ENCODE assay signal across 9 cellular contexts in the genomic region with DNA sequence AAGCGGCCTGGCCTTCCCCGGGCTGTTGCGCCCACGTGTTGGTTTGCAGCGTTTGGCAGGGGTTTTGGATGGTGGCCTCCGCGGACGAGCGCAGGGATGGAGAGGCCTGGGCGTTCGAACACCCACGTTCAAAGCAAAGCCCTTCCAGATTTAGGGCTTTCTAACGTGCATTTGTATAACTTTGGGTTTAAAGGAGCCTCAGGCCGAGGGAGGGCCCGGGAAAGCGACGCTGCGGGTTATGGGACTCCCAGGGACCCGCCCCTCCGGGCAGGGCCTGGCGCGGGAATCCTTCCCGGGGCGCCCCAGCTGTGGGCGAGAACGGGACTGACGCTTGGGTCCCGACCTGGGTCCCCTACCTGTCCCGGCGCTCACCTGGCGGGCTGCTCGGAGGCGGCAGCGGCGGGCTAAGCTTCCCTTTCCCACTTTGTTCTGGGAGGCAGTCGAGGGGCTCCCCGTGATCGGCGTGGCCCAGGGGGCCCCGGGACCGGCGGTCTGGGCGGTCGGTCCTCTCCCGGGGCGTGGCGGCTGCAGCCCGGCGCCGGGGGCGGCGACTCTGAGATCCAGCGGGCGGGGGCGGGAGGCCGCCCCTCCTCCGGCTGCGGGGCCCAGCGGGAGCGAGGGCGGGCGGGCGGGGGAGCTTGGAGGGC. TPM values are rescaled to one million over a fixed set of nuclear protein-coding genes. Genes with fewer than 3 reads are reported as not detected.
DNase-seq lines count a peak whose midpoint lies in the region; ATAC-seq, FAIRE-seq and TF ChIP-seq lines count a peak whose summit lies in the region.
"Had no signal": no experiment of that assay in that cellular context is flagged by ENCODE, and none has a peak within 500 bp of the region (broad histone marks: within the 10 kb centered on the region; RNA-seq: fewer than 3 reads in every experiment).

A gene with protein sequence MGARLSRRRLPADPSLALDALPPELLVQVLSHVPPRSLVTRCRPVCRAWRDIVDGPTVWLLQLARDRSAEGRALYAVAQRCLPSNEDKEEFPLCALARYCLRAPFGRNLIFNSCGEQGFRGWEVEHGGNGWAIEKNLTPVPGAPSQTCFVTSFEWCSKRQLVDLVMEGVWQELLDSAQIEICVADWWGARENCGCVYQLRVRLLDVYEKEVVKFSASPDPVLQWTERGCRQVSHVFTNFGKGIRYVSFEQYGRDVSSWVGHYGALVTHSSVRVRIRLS (minus strand): TSS at position 529 of the 647 bp plus-strand sequence. CDS start 25,423 bp downstream, outside the sequence.

- H3K27ac ChIP-seq in HCT116 (ENCODE audit: low read depth, low read length) = peak within 1 kb of the TSS; percentile 61
- H3K27ac ChIP-seq: VCaP had no signal

- H3K27ac Mint-ChIP-seq in WTC11 (peak within 1 kb of the TSS; percentile 98), natural killer cell (no peak within 1 kb of the TSS)

- H3K4me1 ChIP-seq in HCT116 (ENCODE audit: control insufficient read depth in 1 of 2, insufficient read depth in 2 of 2, low read length in 2 of 2) = peaks cover 8 to 21% of the 10 kb centered on the region in 2 experiments; a peak in 3 of 4 replicates

- H3K27me3 Mint-ChIP-seq in WTC11 (ENCODE audit: low read depth) = peaks cover under 1% of the 10 kb centered on the region; the same call in 1 of the 2 replicates
- H3K27me3 Mint-ChIP-seq in natural killer cell (ENCODE audit: low read depth in 2 of 2) = peaks cover 22 to 27% of the 10 kb centered on the region in 2 donors

- H3K27me3 ChIP-seq in HCT116 (ENCODE audit: insufficient read depth, low read length) = no peaks in the 10 kb centered on the region

- intact Hi-C loops in HCT116 (cut with micrococcal nuclease) = no loop called here
- intact Hi-C loops in natural killer cell (cut with micrococcal nuclease) = no loop called here

- H3K4me2 ChIP-seq in HCT116 (ENCODE audit: low read length) = peak within 1 kb of the TSS; percentile 75

- no peak for FAIRE-seq in frontal cortex (lab: Jason Lieb, UNC)

- H3K9me3 ChIP-seq in HCT116 (ENCODE audit: control insufficient read depth in 1 of 2, insufficient read depth in 1 of 2, low read depth in 1 of 2, low read length in 2 of 2) = no peaks in the 10 kb centered on the region; a peak in 1 of 4 replicates

- H3K36me3 Mint-ChIP-seq in WTC11 (peaks cover 12% of the 10 kb centered on the region), natural killer cell (no peaks in the 10 kb centered on the region)

- peaks cover 7% of the 10 kb centered on the region for H3K9me3 Mint-ChIP-seq in WTC11
- H3K9me3 Mint-ChIP-seq in natural killer cell = no peaks in the 10 kb centered on the region

- H4K20me1 ChIP-seq in HCT116 (ENCODE audit: insufficient read depth) = no peaks in the 10 kb centered on the region

- TF ChIP-seq RAD21 in HCT116 (IDR thresholded peaks at IDR 0.05; ENCODE audit: low read depth) = no peak

- peaks cover 16% of the 10 kb centered on the region for H3K79me2 ChIP-seq in HCT116 (ENCODE audit: insufficient read depth, low read length)

- TF ChIP-seq POLR2A in HCT116 (IDR thresholded peaks at IDR 0.05; ENCODE audit: borderline replicate concordance, extremely low read depth, insufficient read depth, insufficient read length) = no peak

- H3K36me3 ChIP-seq in HCT116 (ENCODE audit: control insufficient read depth in 1 of 2, insufficient read depth in 2 of 2, low read length in 2 of 2) = no peaks in the 10 kb centered on the region

- H3K4me1 Mint-ChIP-seq in WTC11 (peaks cover 15% of the 10 kb centered on the region), natural killer cell (peaks cover 0 to 4% of the 10 kb centered on the region in 2 donors)

- RAD21 ChIA-PET in HCT116 (lab: Charles Lee; ENCODE audit: low non-redundant PET in 1 of 2, low total read pairs in 2 of 2, uncharacterized antibody in 2 of 2, unreplicated experiment in 2 of 2) = no interaction called here

- no peaks in the 10 kb centered on the region for H3K9me2 ChIP-seq in HCT116 (ENCODE audit: insufficient read depth)

- ATAC-seq in HCT116 (peak; percentile 83), WTC11 (peak; percentile 53), natural killer cell (peak in 1 of 3 donors; percentile 26), GM21381 (IDR thresholded peaks at IDR 0.05; ENCODE audit: unreplicated experiment) (no peak), HG02642 (IDR thresholded peaks at IDR 0.05; ENCODE audit: poor library complexity, unreplicated experiment) (no peak), HG03097 (IDR thresholded peaks at IDR 0.05; ENCODE audit: low FRiP score, unreplicated experiment) (no peak)

- no peak for DNase-seq in HCT116 (ENCODE audit: low read depth, low spot score)
- DNase-seq in WTC11 (ENCODE audit: low spot score) = peak; percentile 58
- DNase-seq in frontal cortex (ENCODE audit: low spot score in 2 of 2) = peak; percentile 40 to 45
- no peak for DNase-seq in natural killer cell
- DNase-seq in Kasumi-1 (lab: John Stamatoyannopoulos, UW) = no peak

- TF ChIP-seq CTCF in HCT116 (IDR thresholded peaks at IDR 0.05 in 2 of 3, conservative IDR thresholded peaks at IDR 0.05 in 1 of 3; ENCODE audit: borderline replicate concordance in 1 of 3, insufficient read depth in 1 of 3, low read depth in 2 of 3, low read length in 2 of 3) (no peak), WTC11 (IDR thresholded peaks at IDR 0.05) (no peak), natural killer cell (IDR thresholded peaks at IDR 0.05) (no peak)

- CTCF ChIA-PET in HCT116 (lab: Charles Lee) = interaction anchor here (1.0 to 1.5 kb wide), 6 partner anchors 13 to 63 kb away, joined by 3 to 7 read pairs (median 4); no protein-coding TSS in a partner anchor
- CTCF ChIA-PET in WTC11 (lab: Charles Lee) = interaction anchor here (0.6 to 4.5 kb wide), 28 partner anchors 9 to 1168 kb away, joined by 3 to 55 read pairs (median 6); partner anchors contain the start of genes ACP7, FBXO27, MRPS12 and SAMD4B

- TSS peak; percentile 72 for BruUV-seq in HCT116 (replicated peaks; lab: Mats Ljungman, UMichigan)

- H3K9ac ChIP-seq in HCT116 (ENCODE audit: low read length) = peak within 1 kb of the TSS; percentile 68

- H2AFZ ChIP-seq in HCT116 (ENCODE audit: low read depth, low read length, poor library complexity, severe bottlenecking) = peak within 1 kb of the TSS; percentile 60

- POLR2A ChIA-PET in HCT116 (lab: Charles Lee) (interaction anchor here (0.8 to 1.1 kb wide), 2 partner anchors 56 to 153 kb away, joined by 3 to 5 read pairs; no protein-coding TSS in a partner anchor), WTC11 (lab: Charles Lee) (interaction anchor here (1.4 to 1.8 kb wide), 2 partner anchors 45 to 57 kb away, joined by 4 to 6 read pairs; partner anchors contain the start of genes FBXO27, MRPS12 and SARS2)

- H3K4me3 Mint-ChIP-seq in WTC11 = peak within 1 kb of the TSS; percentile 97
- H3K4me3 Mint-ChIP-seq in natural killer cell = peak within 1 kb of the TSS; percentile 37

- H3K4me3 ChIP-seq in HCT116 (replicated peaks in 1 of 2; ENCODE audit: low read depth in 1 of 2, low read length in 2 of 2) = peak within 1 kb of the TSS; percentile 57 to 61

TF ChIP-seq in HCT116, 20 proteins besides CTCF, POLR2A, EP300 and RAD21:
- TF ChIP-seq TCF7L2 (IDR thresholded peaks at IDR 0.05; ENCODE audit: borderline replicate concordance, extremely low read depth, insufficient read depth, insufficient read length) (no peak), JUND (IDR thresholded peaks at IDR 0.05) (no peak), FOSL1 (IDR thresholded peaks at IDR 0.05; ENCODE audit: low read depth) (no peak), EZH2phosphoT487 (IDR thresholded peaks at IDR 0.05; ENCODE audit: borderline replicate concordance) (no peak), YY1 (IDR thresholded peaks at IDR 0.05; ENCODE audit: extremely low read depth, insufficient replicate concordance, low read depth, low read length) (no peak), SP1 (IDR thresholded peaks at IDR 0.05; ENCODE audit: low read depth) (no peak), ZNF274 (IDR thresholded peaks at IDR 0.05; ENCODE audit: low read depth, low read length) (no peak), ZFX (IDR thresholded peaks at IDR 0.05) (peak; percentile 82), EGR1 (IDR thresholded peaks at IDR 0.05; ENCODE audit: low read depth) (0 out of 2 replicates have a peak, but pooled peaks have one; percentile 41), POLR2AphosphoS5 (IDR thresholded peaks at IDR 0.05; ENCODE audit: low read depth, low read length) (0 out of 2 replicates have a peak, but pooled peaks have one; percentile 14)
- TF ChIP-seq, protein P1, sequence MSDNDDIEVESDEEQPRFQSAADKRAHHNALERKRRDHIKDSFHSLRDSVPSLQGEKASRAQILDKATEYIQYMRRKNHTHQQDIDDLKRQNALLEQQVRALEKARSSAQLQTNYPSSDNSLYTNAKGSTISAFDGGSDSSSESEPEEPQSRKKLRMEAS (IDR thresholded peaks at IDR 0.05) = peak; percentile 77

TF ChIP-seq in WTC11, 78 proteins besides CTCF, POLR2A, EP300 and RAD21 (continues in another document):
- TF ChIP-seq, protein P2, sequence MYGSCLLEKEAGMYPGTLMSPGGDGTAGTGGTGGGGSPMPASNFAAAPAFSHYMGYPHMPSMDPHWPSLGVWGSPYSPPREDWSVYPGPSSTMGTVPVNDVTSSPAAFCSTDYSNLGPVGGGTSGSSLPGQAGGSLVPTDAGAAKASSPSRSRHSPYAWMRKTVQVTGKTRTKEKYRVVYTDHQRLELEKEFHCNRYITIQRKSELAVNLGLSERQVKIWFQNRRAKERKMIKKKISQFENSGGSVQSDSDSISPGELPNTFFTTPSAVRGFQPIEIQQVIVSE (CRISPR knock-in tag; IDR thresholded peaks at IDR 0.05; ENCODE audit: borderline replicate concordance) = no peak
- no peak for TF ChIP-seq ATF6 (CRISPR knock-in tag; IDR thresholded peaks at IDR 0.05)

RNA-seq across cellular contexts. Expression of the gene that starts here (rescaled TPM):
- 18.5 TPM for total RNA-seq in HCT116 (2021; ENCODE audit: unreplicated experiment)
- polyA plus RNA-seq in HCT116 (2012) = 10.9 and 11.3 TPM in 2 replicates
- 16.8 to 22.2 TPM (median 18.6 TPM) in 3 replicates for total RNA-seq in WTC11 (2021)
- 4.5 TPM for total RNA-seq in frontal cortex
- total RNA-seq in natural killer cell = not detected

Comparison
In these comparisons a context has a peak if more than half of its experiments do, and no peak if none do; other contexts are left out.
1. ATAC-seq: peak in HCT116 (single experiment) and WTC11 (single experiment); none in GM21381 (single experiment), HG02642 (single experiment) and HG03097 (single experiment).
2. DNase-seq: peak in WTC11 (single experiment) and frontal cortex (2 of 2); none in HCT116 (single experiment), natural killer cell (single experiment) and Kasumi-1 (0 of 2).